10 cellular contexts compared by ENCODE assay signal in the genomic region with DNA sequence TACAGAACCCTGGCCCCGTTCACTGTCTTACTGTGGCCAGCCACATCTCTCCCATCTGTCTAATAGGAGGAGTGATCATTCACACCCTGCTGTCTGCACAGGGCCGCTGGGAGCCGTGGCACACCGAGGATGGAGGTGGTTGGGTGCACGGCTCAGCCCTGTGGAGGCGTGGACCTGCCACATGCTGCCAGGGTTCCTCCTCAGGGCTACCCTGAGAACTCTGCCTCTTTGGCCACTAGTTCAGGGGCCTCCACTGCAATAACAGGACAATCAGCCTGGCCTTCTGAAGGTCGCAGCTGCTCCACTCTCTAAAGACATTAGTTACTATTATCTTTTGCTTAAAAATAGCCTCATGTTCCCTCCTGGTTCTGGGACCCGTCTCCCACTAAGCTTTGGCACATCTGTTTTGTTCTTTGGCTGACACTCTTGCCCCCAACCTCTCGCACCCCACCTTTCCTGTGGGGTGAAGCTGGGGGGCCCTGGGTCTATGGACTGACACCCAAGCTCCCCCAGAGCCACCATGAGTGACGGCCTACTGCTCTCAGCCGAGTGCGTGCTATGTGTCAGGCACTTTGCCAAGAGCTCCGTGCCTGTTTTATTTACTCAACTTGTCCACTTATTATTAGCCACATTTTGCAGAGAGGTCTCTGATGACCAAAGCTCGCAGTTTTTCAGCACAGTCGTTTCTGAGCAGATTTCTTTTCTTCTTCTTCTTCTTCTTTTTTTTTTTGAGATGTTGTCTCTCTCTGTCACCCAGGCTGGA.
A peak's percentile ranks its signal among the peaks of the same experiment; 100 is the strongest.
DNase-seq lines count a peak whose midpoint lies in the region; ATAC-seq and TF ChIP-seq lines count a peak whose summit lies in the region.
"Had no signal": no experiment of that assay in that cellular context is flagged by ENCODE, and none has a peak within 500 bp of the region (broad histone marks: within the 10 kb centered on the region; RNA-seq: fewer than 3 reads in every experiment).

No MANE protein-coding gene starts in this region.

- no peaks in the 10 kb centered on the region for H3K36me3 Mint-ChIP-seq in endodermal cell (ENCODE audit: low read depth)

- no peak overlapping the region for H3K4me3 Mint-ChIP-seq in endodermal cell

- intact Hi-C loops in lower lobe of right lung (cut with DNase I) = no loop called here
- intact Hi-C loops in aorta (cut with DNase I) = loop anchor here (1.0 to 2.0 kb wide), 2 partner anchors 103 kb away; no protein-coding TSS in a partner anchor

- no peaks in the 10 kb centered on the region for H3K9me3 Mint-ChIP-seq in endodermal cell

- peak; percentile 50 for DNase-seq in NCI-H510A treated with DMSO at 0.1 percent for 48 hours (lab: John Stamatoyannopoulos, UW)
- no peak for DNase-seq in NCI-H510A (lab: John Stamatoyannopoulos, UW)
- DNase-seq in endodermal cell = no peak
- DNase-seq in lower lobe of right lung = peak; percentile 65
- peak; percentile 79 to 87 for DNase-seq in aorta
- DNase-seq in activated CD8-positive, alpha-beta memory T cell treated with anti-CD3 and anti-CD28 coated beads, Interleukin-2, amount 50 U/mL, for 48 hours = no peak
- no peak for DNase-seq in HUDEP-2 (lab: John Stamatoyannopoulos, UW; ENCODE audit: unreplicated experiment in 76 of 76)
- DNase-seq: NCI-H1694 had no signal

- H3K27ac ChIP-seq in endodermal cell (ENCODE audit: low read depth, low read length) (no peak overlapping the region), lower lobe of right lung (no peak overlapping the region), aorta (ENCODE audit: low read depth in 1 of 2, low read length in 2 of 2) (peak overlapping the region; percentile 29 to 58)
- H3K27ac ChIP-seq: A549 had no signal

- peak overlapping the region; percentile 26 for H3K27ac Mint-ChIP-seq in endodermal cell

- no peak overlapping the region for H3K4me3 ChIP-seq in endodermal cell (ENCODE audit: low read length)
- H3K4me3 ChIP-seq in lower lobe of right lung = no peak overlapping the region
- no peak overlapping the region for H3K4me3 ChIP-seq in aorta (ENCODE audit: low read length in 2 of 2)
- H3K4me3 ChIP-seq: A549 had no signal

- no peaks in the 10 kb centered on the region for H3K27me3 Mint-ChIP-seq in endodermal cell (ENCODE audit: insufficient read depth)

- no peak overlapping the region for H3K9ac ChIP-seq in endodermal cell (ENCODE audit: extremely low read depth, low read length, poor library complexity, severe bottlenecking)

- H3K36me3 ChIP-seq in endodermal cell (ENCODE audit: control insufficient read depth, insufficient read depth, low read length) = no peaks in the 10 kb centered on the region
- no peaks in the 10 kb centered on the region for H3K36me3 ChIP-seq in lower lobe of right lung
- H3K36me3 ChIP-seq in aorta (ENCODE audit: control insufficient read depth in 1 of 2, insufficient read depth in 2 of 2, low read length in 1 of 2) = peaks cover 0 to 2% of the 10 kb centered on the region in 2 donors

- H3K4me1 ChIP-seq in endodermal cell (ENCODE audit: control insufficient read depth, insufficient read depth, low read length) (no peaks in the 10 kb centered on the region), lower lobe of right lung (peaks cover 13% of the 10 kb centered on the region), aorta (ENCODE audit: control insufficient read depth in 1 of 2, insufficient read depth in 2 of 2, low read length in 2 of 2) (no peaks in the 10 kb centered on the region)
- H3K4me1 ChIP-seq: A549 had no signal

- 94 to 96% methylated on average over 12 to 15 of the region's 15 CpGs for WGBS in endodermal cell (ENCODE audit: insufficient coverage in 1 of 2, insufficient read length in 1 of 2), 2 experiments
- WGBS in aorta, 2 donors = 8 to 9% methylated on average over 15 of the region's 15 CpGs

- H3K4me1 Mint-ChIP-seq in endodermal cell = no peaks in the 10 kb centered on the region

- no peak for TF ChIP-seq CTCF in endodermal cell (conservative IDR thresholded peaks at IDR 0.05)
- TF ChIP-seq CTCF in lower lobe of right lung (IDR thresholded peaks at IDR 0.05) = no peak

- H3K27me3 ChIP-seq in endodermal cell (ENCODE audit: control insufficient read depth, insufficient read depth, low read length, poor library complexity, severe bottlenecking) (no peaks in the 10 kb centered on the region), lower lobe of right lung (ENCODE audit: low read depth) (no peaks in the 10 kb centered on the region), aorta (ENCODE audit: control insufficient read depth in 1 of 2, insufficient read depth in 2 of 2, low read length in 1 of 2) (no peaks in the 10 kb centered on the region)

- H3K9me3 ChIP-seq in endodermal cell (ENCODE audit: control insufficient read depth, low read length) (no peaks in the 10 kb centered on the region), lower lobe of right lung (no peaks in the 10 kb centered on the region), aorta (ENCODE audit: control insufficient read depth, low read length) (no peaks in the 10 kb centered on the region)
- H3K9me3 ChIP-seq: A549 had no signal

- peak; percentile 19 to 51 for ATAC-seq in lower lobe of right lung
- peak; percentile 69 for ATAC-seq in aorta (ENCODE audit: low FRiP score)
- no peak for ATAC-seq in HG02759 (IDR thresholded peaks at IDR 0.05; ENCODE audit: unreplicated experiment)

Comparison
In these comparisons a context has a peak if more than half of its experiments do, and no peak if none do; other contexts are left out.
1. DNase-seq: peak in NCI-H510A treated with DMSO at 0.1 percent for 48 hours (single experiment), lower lobe of right lung (single experiment) and aorta (2 of 2); none in NCI-H510A (single experiment), endodermal cell (single experiment), activated CD8-positive, alpha-beta memory T cell treated with anti-CD3 and anti-CD28 coated beads, Interleukin-2, amount 50 U/mL, for 48 hours (single experiment) and HUDEP-2 (0 of 76).
2. H3K27ac ChIP-seq: peak in aorta (2 of 2); none in endodermal cell (single experiment) and lower lobe of right lung (single experiment).